Comparison of ENCODE assay signal across 1 cellular context in the genomic region with DNA sequence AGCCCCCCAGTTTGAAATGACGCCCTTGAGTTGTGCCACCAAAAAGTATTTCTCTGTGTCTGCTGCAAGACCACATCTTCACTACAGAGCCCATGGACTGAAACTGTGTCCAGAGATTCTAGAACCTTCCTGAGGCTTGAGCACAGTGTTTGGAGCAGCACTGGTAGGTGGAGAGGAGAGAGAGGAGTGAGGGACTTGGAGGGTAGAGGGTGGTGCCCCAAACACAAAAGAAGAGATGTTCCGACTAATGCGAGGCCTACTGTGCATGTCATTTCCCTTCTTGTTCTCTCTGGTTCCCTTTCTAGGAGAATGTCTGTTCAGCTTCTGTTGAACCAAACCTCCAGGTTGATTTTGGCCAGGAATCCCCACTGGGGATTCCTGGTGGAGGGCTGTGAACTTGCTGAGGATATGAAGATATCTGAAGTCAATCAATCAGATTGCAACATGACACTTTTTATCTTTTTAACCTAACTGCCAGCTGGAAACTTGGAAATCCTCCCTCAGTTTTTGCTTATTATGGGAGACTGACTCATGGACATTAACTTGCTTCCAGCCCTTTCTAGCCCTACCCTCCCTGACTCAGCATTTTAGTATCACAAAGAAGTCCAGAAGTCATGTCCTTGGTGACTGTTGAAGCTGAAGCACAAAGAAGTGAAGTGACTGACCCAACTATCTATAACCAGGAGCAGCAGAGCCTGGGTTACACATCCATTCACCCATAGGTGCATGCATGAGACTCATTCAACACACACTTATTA.
TF ChIP-seq lines count a peak whose summit lies in the region.

No MANE protein-coding gene starts in this region.

TF ChIP-seq in K562, 482 proteins besides CTCF, POLR2A, EP300 and RAD21 (continued from another document):
- TF ChIP-seq KDM4B (IDR thresholded peaks at IDR 0.05; ENCODE audit: borderline replicate concordance in 2 of 2, low read depth in 1 of 2) (no peak), DACH1 (IDR thresholded peaks at IDR 0.05; ENCODE audit: partially characterized antibody) (peak; percentile 25), CBX8 (IDR thresholded peaks at IDR 0.05; ENCODE audit: borderline replicate concordance, extremely low read depth, low read depth, low read length, poor library complexity, severe bottlenecking) (no peak), SMAD3 (CRISPR knock-in tag; conservative IDR thresholded peaks at IDR 0.05) (no peak), ASH1L (IDR thresholded peaks at IDR 0.05; ENCODE audit: borderline replicate concordance, low read depth, partially characterized antibody) (no peak), MAZ (CRISPR knock-in tag; conservative IDR thresholded peaks at IDR 0.05 in 1 of 2, IDR thresholded peaks at IDR 0.05 in 1 of 2) (0 out of 4 replicates have a peak, but pooled peaks of 1 of the 2 experiments have one; percentile 27)
- TF ChIP-seq, protein P1, sequence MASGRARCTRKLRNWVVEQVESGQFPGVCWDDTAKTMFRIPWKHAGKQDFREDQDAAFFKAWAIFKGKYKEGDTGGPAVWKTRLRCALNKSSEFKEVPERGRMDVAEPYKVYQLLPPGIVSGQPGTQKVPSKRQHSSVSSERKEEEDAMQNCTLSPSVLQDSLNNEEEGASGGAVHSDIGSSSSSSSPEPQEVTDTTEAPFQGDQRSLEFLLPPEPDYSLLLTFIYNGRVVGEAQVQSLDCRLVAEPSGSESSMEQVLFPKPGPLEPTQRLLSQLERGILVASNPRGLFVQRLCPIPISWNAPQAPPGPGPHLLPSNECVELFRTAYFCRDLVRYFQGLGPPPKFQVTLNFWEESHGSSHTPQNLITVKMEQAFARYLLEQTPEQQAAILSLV (tag; IDR thresholded peaks at IDR 0.05), result no peak
